ENCODE assay signal across 1 cellular context in the genomic region with DNA sequence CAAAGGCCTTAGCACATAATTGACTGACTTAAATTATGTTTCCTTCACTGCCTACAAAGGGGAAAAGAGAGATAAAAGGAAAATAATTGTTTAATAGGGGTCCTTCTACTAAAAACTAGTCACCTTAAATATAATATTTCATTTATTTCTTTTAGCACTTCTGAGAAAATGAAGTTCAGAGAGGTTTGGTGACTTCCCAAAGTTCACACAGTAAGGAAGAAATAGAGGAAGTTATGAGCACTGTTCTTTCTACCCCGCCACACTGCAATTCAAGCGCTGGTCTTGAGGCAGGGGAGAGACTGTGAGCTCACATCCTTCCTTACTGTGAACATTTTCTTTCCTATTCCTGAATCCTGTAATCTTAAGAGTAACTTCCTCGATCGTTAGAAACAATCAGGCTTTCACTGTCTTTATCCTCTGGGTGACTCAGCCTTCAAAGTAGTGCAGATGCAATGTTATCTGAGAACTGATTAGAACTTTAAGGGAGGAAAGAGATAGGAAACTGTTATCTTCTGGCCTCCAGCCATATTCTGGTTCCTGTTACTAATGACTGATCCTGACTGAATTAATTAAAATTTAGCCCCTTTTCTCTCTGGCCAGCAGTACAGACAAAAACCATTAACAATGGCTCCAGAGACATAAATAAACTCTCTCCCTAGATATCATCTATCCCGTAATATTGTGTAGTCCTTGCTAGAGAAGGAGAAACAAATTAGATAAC.
TF ChIP-seq lines count a peak whose summit lies in the region.

No MANE protein-coding gene starts in this region.

TF ChIP-seq in HepG2, 621 proteins besides CTCF, POLR2A, EP300 and RAD21 (continued from another document):
- TF ChIP-seq, protein P1, sequence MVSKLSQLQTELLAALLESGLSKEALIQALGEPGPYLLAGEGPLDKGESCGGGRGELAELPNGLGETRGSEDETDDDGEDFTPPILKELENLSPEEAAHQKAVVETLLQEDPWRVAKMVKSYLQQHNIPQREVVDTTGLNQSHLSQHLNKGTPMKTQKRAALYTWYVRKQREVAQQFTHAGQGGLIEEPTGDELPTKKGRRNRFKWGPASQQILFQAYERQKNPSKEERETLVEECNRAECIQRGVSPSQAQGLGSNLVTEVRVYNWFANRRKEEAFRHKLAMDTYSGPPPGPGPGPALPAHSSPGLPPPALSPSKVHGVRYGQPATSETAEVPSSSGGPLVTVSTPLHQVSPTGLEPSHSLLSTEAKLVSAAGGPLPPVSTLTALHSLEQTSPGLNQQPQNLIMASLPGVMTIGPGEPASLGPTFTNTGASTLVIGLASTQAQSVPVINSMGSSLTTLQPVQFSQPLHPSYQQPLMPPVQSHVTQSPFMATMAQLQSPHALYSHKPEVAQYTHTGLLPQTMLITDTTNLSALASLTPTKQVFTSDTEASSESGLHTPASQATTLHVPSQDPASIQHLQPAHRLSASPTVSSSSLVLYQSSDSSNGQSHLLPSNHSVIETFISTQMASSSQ (IDR thresholded peaks at IDR 0.05; ENCODE audit: low read depth) = no peak
- TF ChIP-seq, protein P1 (CRISPR knock-in tag; IDR thresholded peaks at IDR 0.05; ENCODE audit: borderline replicate concordance) = no peak
- TF ChIP-seq CBX5 (CRISPR knock-in tag; IDR thresholded peaks at IDR 0.05; ENCODE audit: borderline replicate concordance) (no peak), SAFB2 (CRISPR knock-in tag; IDR thresholded peaks at IDR 0.05; ENCODE audit: borderline replicate concordance, low read depth) (no peak), PTBP1 (IDR thresholded peaks at IDR 0.05; ENCODE audit: low read depth, low read length, poor library complexity, severe bottlenecking) (no peak), TRIM24 (CRISPR knock-in tag; IDR thresholded peaks at IDR 0.05) (no peak), CC2D1A (CRISPR knock-in tag; IDR thresholded peaks at IDR 0.05) (no peak), ZNF644 (CRISPR knock-in tag; IDR thresholded peaks at IDR 0.05; ENCODE audit: low read depth) (no peak), ISX (CRISPR knock-in tag; conservative IDR thresholded peaks at IDR 0.05) (no peak), KLF13 (CRISPR knock-in tag; IDR thresholded peaks at IDR 0.05) (no peak), DR1 (CRISPR knock-in tag; IDR thresholded peaks at IDR 0.05) (no peak), U2AF2 (IDR thresholded peaks at IDR 0.05; ENCODE audit: low read depth, low read length) (no peak), ZNF577 (CRISPR knock-in tag; IDR thresholded peaks at IDR 0.05; ENCODE audit: borderline replicate concordance, low read depth) (no peak), ZNF10 (CRISPR knock-in tag; IDR thresholded peaks at IDR 0.05; ENCODE audit: borderline replicate concordance, low read depth) (no peak), HOXA3 (CRISPR knock-in tag; IDR thresholded peaks at IDR 0.05) (no peak), HES4 (CRISPR knock-in tag; IDR thresholded peaks at IDR 0.05; ENCODE audit: borderline replicate concordance) (no peak)
- TF ChIP-seq, protein P2, sequence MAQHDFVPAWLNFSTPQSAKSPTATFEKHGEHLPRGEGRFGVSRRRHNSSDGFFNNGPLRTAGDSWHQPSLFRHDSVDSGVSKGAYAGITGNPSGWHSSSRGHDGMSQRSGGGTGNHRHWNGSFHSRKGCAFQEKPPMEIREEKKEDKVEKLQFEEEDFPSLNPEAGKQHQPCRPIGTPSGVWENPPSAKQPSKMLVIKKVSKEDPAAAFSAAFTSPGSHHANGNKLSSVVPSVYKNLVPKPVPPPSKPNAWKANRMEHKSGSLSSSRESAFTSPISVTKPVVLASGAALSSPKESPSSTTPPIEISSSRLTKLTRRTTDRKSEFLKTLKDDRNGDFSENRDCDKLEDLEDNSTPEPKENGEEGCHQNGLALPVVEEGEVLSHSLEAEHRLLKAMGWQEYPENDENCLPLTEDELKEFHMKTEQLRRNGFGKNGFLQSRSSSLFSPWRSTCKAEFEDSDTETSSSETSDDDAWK (CRISPR knock-in tag; IDR thresholded peaks at IDR 0.05) = no peak
- TF ChIP-seq, protein P3, sequence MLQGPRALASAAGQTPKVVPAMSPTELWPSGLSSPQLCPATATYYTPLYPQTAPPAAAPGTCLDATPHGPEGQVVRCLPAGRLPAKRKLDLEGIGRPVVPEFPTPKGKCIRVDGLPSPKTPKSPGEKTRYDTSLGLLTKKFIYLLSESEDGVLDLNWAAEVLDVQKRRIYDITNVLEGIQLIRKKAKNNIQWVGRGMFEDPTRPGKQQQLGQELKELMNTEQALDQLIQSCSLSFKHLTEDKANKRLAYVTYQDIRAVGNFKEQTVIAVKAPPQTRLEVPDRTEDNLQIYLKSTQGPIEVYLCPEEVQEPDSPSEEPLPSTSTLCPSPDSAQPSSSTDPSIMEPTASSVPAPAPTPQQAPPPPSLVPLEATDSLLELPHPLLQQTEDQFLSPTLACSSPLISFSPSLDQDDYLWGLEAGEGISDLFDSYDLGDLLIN (CRISPR knock-in tag; IDR thresholded peaks at IDR 0.05; ENCODE audit: borderline replicate concordance) = no peak
- TF ChIP-seq, protein P4, sequence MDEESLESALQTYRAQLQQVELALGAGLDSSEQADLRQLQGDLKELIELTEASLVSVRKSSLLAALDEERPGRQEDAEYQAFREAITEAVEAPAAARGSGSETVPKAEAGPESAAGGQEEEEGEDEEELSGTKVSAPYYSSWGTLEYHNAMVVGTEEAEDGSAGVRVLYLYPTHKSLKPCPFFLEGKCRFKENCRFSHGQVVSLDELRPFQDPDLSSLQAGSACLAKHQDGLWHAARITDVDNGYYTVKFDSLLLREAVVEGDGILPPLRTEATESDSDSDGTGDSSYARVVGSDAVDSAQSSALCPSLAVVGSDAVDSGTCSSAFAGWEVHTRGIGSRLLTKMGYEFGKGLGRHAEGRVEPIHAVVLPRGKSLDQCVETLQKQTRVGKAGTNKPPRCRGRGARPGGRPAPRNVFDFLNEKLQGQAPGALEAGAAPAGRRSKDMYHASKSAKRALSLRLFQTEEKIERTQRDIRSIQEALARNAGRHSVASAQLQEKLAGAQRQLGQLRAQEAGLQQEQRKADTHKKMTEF (CRISPR knock-in tag; IDR thresholded peaks at IDR 0.05) = no peak
- TF ChIP-seq, protein P5, sequence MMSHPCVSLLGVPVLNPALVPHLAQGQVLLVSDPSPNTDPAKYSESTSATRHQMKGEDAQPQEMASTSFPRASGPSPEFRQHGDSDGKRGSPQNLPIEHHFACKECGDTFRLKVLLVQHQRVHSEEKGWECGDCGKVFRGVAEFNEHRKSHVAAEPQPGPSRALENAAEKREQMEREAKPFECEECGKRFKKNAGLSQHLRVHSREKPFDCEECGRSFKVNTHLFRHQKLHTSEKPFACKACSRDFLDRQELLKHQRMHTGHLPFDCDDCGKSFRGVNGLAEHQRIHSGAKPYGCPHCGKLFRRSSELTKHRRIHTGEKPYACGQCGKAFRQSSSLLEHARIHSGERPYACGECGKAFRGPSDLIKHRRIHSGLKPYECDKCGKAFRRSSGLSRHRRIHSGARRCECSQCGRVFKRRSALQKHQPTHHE (CRISPR knock-in tag; IDR thresholded peaks at IDR 0.05; ENCODE audit: borderline replicate concordance) = no peak
TF ChIP-seq in HepG2: peak in this region for 0.
